Comparison of ENCODE assay signal across 1 cellular context in genomic region chr6:79993911-79994309, GRCh38.
TF ChIP-seq lines count a peak whose summit lies in the region.

No MANE protein-coding gene starts in this region.

TF ChIP-seq in WTC11, 78 proteins besides CTCF, POLR2A, EP300 and RAD21 (continued from another document):
- TF ChIP-seq EMX1 (CRISPR knock-in tag; IDR thresholded peaks at IDR 0.05) (no peak), NR2C2 (CRISPR knock-in tag; IDR thresholded peaks at IDR 0.05) (no peak), ELF4 (CRISPR knock-in tag; IDR thresholded peaks at IDR 0.05; ENCODE audit: low read depth) (no peak), ZNF219 (CRISPR knock-in tag; IDR thresholded peaks at IDR 0.05; ENCODE audit: borderline replicate concordance) (no peak), E2F1 (CRISPR knock-in tag; IDR thresholded peaks at IDR 0.05) (no peak), ZNF416 (CRISPR knock-in tag; IDR thresholded peaks at IDR 0.05) (no peak), NFATC4 (CRISPR knock-in tag; IDR thresholded peaks at IDR 0.05) (no peak), TP53 (CRISPR knock-in tag; IDR thresholded peaks at IDR 0.05) (no peak), JAZF1 (CRISPR knock-in tag; IDR thresholded peaks at IDR 0.05) (no peak), GTF2I (CRISPR knock-in tag; conservative IDR thresholded peaks at IDR 0.05) (no peak), TEAD1 (CRISPR knock-in tag; IDR thresholded peaks at IDR 0.05) (no peak; the same call in 1 of the 2 replicates), FOXP4 (CRISPR knock-in tag; IDR thresholded peaks at IDR 0.05) (no peak), GABPB1 (CRISPR knock-in tag; IDR thresholded peaks at IDR 0.05) (no peak), MYBL2 (CRISPR knock-in tag; IDR thresholded peaks at IDR 0.05) (no peak), NFYB (CRISPR knock-in tag; conservative IDR thresholded peaks at IDR 0.05; ENCODE audit: low read depth) (no peak)
- TF ChIP-seq, protein P1, sequence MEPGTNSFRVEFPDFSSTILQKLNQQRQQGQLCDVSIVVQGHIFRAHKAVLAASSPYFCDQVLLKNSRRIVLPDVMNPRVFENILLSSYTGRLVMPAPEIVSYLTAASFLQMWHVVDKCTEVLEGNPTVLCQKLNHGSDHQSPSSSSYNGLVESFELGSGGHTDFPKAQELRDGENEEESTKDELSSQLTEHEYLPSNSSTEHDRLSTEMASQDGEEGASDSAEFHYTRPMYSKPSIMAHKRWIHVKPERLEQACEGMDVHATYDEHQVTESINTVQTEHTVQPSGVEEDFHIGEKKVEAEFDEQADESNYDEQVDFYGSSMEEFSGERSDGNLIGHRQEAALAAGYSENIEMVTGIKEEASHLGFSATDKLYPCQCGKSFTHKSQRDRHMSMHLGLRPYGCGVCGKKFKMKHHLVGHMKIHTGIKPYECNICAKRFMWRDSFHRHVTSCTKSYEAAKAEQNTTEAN (CRISPR knock-in tag; IDR thresholded peaks at IDR 0.05), result no peak
